37 cellular contexts compared by ENCODE assay signal in genomic region chr2:202071107-202071506, GRCh38. TPM values are rescaled to one million over a fixed set of nuclear protein-coding genes. Genes with fewer than 3 reads are reported as not detected.
"Had no signal": no experiment of that assay in that cellular context is flagged by ENCODE, and none has a peak within 500 bp of the region (broad histone marks: within the 10 kb centered on the region; RNA-seq: fewer than 3 reads in every experiment).

No MANE protein-coding gene starts in this region.

- H3K36me3 ChIP-seq: esophagus muscularis mucosa, gastroesophageal sphincter, heart left ventricle, left lung, prostate gland, right atrium auricular region, stomach, thyroid gland, vagina had no signal

- H3K9me3 Mint-ChIP-seq: mesothelial cell of epicardium; natural killer cell treated with Interleukin-12 subunit alpha and Interleukin-12 subunit beta and Interleukin-15 and Interleukin-18, amount 100 ng/mL, for 72 hours; stimulated activated memory B cell treated with anti-CD40 and anti-IgM and Interleukin-4, amounts not matched to agents 10 μg/mL and 1 μg/mL and 100 μg/mL, for 72 hours had no signal

- H3K4me2 ChIP-seq: smooth muscle cell had no signal

- H3K4me1 ChIP-seq: foreskin keratinocyte, gastroesophageal sphincter, heart left ventricle, left lung, prostate gland, right atrium auricular region, stomach, vagina had no signal

- H3K4me3 Mint-ChIP-seq: mesothelial cell of epicardium; naive B cell; natural killer cell treated with Interleukin-12 subunit alpha and Interleukin-12 subunit beta and Interleukin-15 and Interleukin-18, amount 100 ng/mL, for 72 hours; stimulated activated memory B cell treated with anti-CD40 and anti-IgM and Interleukin-4, amounts not matched to agents 10 μg/mL and 1 μg/mL and 100 μg/mL, for 72 hours had no signal

- H3K27ac ChIP-seq: coronary artery, esophagus muscularis mucosa, foreskin keratinocyte, gastroesophageal sphincter, heart left ventricle, left lung, prostate gland, right atrium auricular region, stomach, thyroid gland, vagina had no signal

- H3K9me3 ChIP-seq: esophagus muscularis mucosa, gastroesophageal sphincter, heart left ventricle, left lung, mucosa of descending colon, prostate gland, right atrium auricular region, stomach, thyroid gland, vagina had no signal

- ATAC-seq: foreskin keratinocyte; gastroesophageal sphincter; heart left ventricle; left cardiac atrium; left lung; mucosa of descending colon; natural killer cell treated with Interleukin-12 subunit alpha and Interleukin-12 subunit beta and Interleukin-15 and Interleukin-18, amount 100 ng/mL, for 72 hours; sciatic nerve; stimulated activated memory B cell treated with anti-CD40 and anti-IgM and Interleukin-4, amounts not matched to agents 10 μg/mL and 1 μg/mL and 100 μg/mL, for 72 hours had no signal

- H3K27me3 ChIP-seq: esophagus muscularis mucosa, gastroesophageal sphincter, heart left ventricle, left lung, right atrium auricular region, stomach, thyroid gland, vagina had no signal

- H3K4me3 ChIP-seq: coronary artery, esophagus muscularis mucosa, gastroesophageal sphincter, heart left ventricle, left lung, mucosa of descending colon, prostate gland, right atrium auricular region, smooth muscle cell, stomach, thyroid gland, vagina had no signal

- DNase-seq: dermis blood vessel endothelial cell; effector memory CD4-positive, alpha-beta T cell; foreskin keratinocyte; heart left ventricle; hippocampal formation; left cardiac atrium; left lung; mesenchymal stem cell; mucosa of descending colon; naive B cell; nucleus accumbens; stimulated activated CD4-positive, alpha-beta T cell treated with anti-CD3 and anti-CD28 coated beads, Interleukin-12 subunit alpha, Interleukin-12 subunit beta, amount 100 ng/mL, for 4 hours; stimulated activated CD4-positive, alpha-beta T cell treated with anti-CD3 and anti-CD28 coated beads, Interleukin-1b, Interleukin-23, amount 100 ng/mL, for 48 hours; stimulated activated CD4-positive, alpha-beta T cell treated with anti-CD3 and anti-CD28 coated beads, Interleukin-4, amount 100 ng/mL, for 1 hour; stomach; thyroid gland; trophoblast cell had no signal

- H3K4me1 Mint-ChIP-seq: naive B cell; stimulated activated memory B cell treated with anti-CD40 and anti-IgM and Interleukin-4, amounts not matched to agents 10 μg/mL and 1 μg/mL and 100 μg/mL, for 72 hours had no signal

- H3K36me3 Mint-ChIP-seq: mesothelial cell of epicardium; naive B cell; natural killer cell treated with Interleukin-12 subunit alpha and Interleukin-12 subunit beta and Interleukin-15 and Interleukin-18, amount 100 ng/mL, for 72 hours; stimulated activated memory B cell treated with anti-CD40 and anti-IgM and Interleukin-4, amounts not matched to agents 10 μg/mL and 1 μg/mL and 100 μg/mL, for 72 hours had no signal

- H3K27ac Mint-ChIP-seq: mesothelial cell of epicardium; natural killer cell treated with Interleukin-12 subunit alpha and Interleukin-12 subunit beta and Interleukin-15 and Interleukin-18, amount 100 ng/mL, for 72 hours; stimulated activated memory B cell treated with anti-CD40 and anti-IgM and Interleukin-4, amounts not matched to agents 10 μg/mL and 1 μg/mL and 100 μg/mL, for 72 hours had no signal

RNA-seq across cellular contexts. Expression of gene KIAA2012, which starts 1.9 kb away (rescaled TPM):
- total RNA-seq: dermis blood vessel endothelial cell; endothelial cell of umbilical vein; epithelial cell of proximal tubule; fibroblast of lung; foreskin keratinocyte; gastroesophageal sphincter; kidney epithelial cell; left cardiac atrium; lower leg skin; lung microvascular endothelial cell; natural killer cell treated with Interleukin-12 subunit alpha and Interleukin-12 subunit beta and Interleukin-15 and Interleukin-18, amount 100 ng/mL, for 72 hours; osteocyte; right atrium auricular region; sciatic nerve; smooth muscle cell; subcutaneous adipose tissue; thyroid gland; ureter; vagina had no signal
